9 cellular contexts compared by ENCODE assay signal in genomic region chr15:68372291-68372811, GRCh38. TPM values are rescaled to one million over a fixed set of nuclear protein-coding genes. Genes with fewer than 3 reads are reported as not detected.
A peak's percentile ranks its signal among the peaks of the same experiment; 100 is the strongest.
DNase-seq lines count a peak whose midpoint lies in the region; ATAC-seq, FAIRE-seq and TF ChIP-seq lines count a peak whose summit lies in the region.
"Had no signal": no experiment of that assay in that cellular context is flagged by ENCODE, and none has a peak within 500 bp of the region (broad histone marks: within the 10 kb centered on the region; RNA-seq: fewer than 3 reads in every experiment).

No MANE protein-coding gene starts in this region.

- H3K9ac ChIP-seq in mammary epithelial cell (ENCODE audit: insufficient read depth, low read length): no peak overlapping the region

- H3K4me3 ChIP-seq in AG10803 (ENCODE audit: low read length): no peak overlapping the region
- H3K4me3 ChIP-seq in mammary epithelial cell (replicated peaks in 1 of 3; ENCODE audit: insufficient read depth in 1 of 3, low read depth in 2 of 3, low read length in 3 of 3): no peak overlapping the region
- no peak overlapping the region for H3K4me3 ChIP-seq in right lobe of liver

- H3K27me3 ChIP-seq in mammary epithelial cell (ENCODE audit: insufficient read depth, low read length): no peaks in the 10 kb centered on the region
- H3K27me3 ChIP-seq in right lobe of liver: no peaks in the 10 kb centered on the region

- TF ChIP-seq CTCF in AG10803 (conservative IDR thresholded peaks at IDR 0.05; ENCODE audit: low read length) (peak; percentile 34), mammary epithelial cell (conservative IDR thresholded peaks at IDR 0.05 in 1 of 2, IDR thresholded peaks at IDR 0.05 in 1 of 2; ENCODE audit: extremely low read depth in 1 of 2, insufficient read depth in 1 of 2, low read depth in 1 of 2, low read length in 2 of 2) (peak; percentile 51 to 67), right lobe of liver (IDR thresholded peaks at IDR 0.05) (peak in 3 of 4 donors; percentile 25 to 40 (median 33))

- H3K9me3 Mint-ChIP-seq in activated CD4-positive, alpha-beta memory T cell treated with anti-CD3 and anti-CD28 coated beads for 36 hours: no peaks in the 10 kb centered on the region

- WGBS in mammary epithelial cell (ENCODE audit: low coverage, missing lambda C conversion rate): 69% methylated on average over 8 of the region's 12 CpGs
- 40% methylated on average over 1 of the region's 12 CpGs for WGBS in right lobe of liver (ENCODE audit: insufficient coverage, low coverage, low lambda C conversion rate, missing lambda C conversion rate)

- no peaks in the 10 kb centered on the region for H3K79me2 ChIP-seq in mammary epithelial cell (ENCODE audit: insufficient read depth, low read length)

- dilution Hi-C loops in mammary epithelial cell (cut with HindIII; ENCODE audit: low sequenced_read_pairs): no loop called here

- FAIRE-seq in HTR-8/SVneo (lab: Jason Lieb, UNC): peak; percentile 16

- H3K4me1 Mint-ChIP-seq in activated CD4-positive, alpha-beta memory T cell treated with anti-CD3 and anti-CD28 coated beads for 36 hours (ENCODE audit: low read depth): no peaks in the 10 kb centered on the region

- H3K36me3 Mint-ChIP-seq in activated CD4-positive, alpha-beta memory T cell treated with anti-CD3 and anti-CD28 coated beads for 36 hours: no peaks in the 10 kb centered on the region

- CTCF ChIA-PET in mammary epithelial cell (lab: Charles Lee; ENCODE audit: low non-redundant PET): no interaction called here
- CTCF ChIA-PET in activated CD4-positive, alpha-beta memory T cell treated with anti-CD3 and anti-CD28 coated beads for 36 hours (lab: Charles Lee): interaction anchor here (2.4 kb wide), 1 partner anchor 12 kb away, joined by 10 read pairs; no protein-coding TSS in a partner anchor

- no peak overlapping the region for H3K27ac ChIP-seq in mammary epithelial cell (ENCODE audit: insufficient read depth, low read depth, low read length)
- H3K27ac ChIP-seq in right lobe of liver: no peak overlapping the region

- H3K4me1 ChIP-seq in mammary epithelial cell (ENCODE audit: insufficient read depth, low read length) (no peaks in the 10 kb centered on the region), right lobe of liver (no peaks in the 10 kb centered on the region)

- H2AFZ ChIP-seq in mammary epithelial cell (ENCODE audit: low read depth, low read length): no peak overlapping the region

- in situ Hi-C loops in mammary epithelial cell (cut with MboI; ENCODE audit: low sequenced_read_pairs in 2 of 2): no loop called here

- no peak for TF ChIP-seq POLR2A in right lobe of liver (IDR thresholded peaks at IDR 0.05)

- no peaks in the 10 kb centered on the region for H3K9me3 ChIP-seq in mammary epithelial cell (replicated peaks; ENCODE audit: insufficient read depth, low read length)
- H3K9me3 ChIP-seq in right lobe of liver: no peaks in the 10 kb centered on the region

- DNase-seq in AG10803 (ENCODE audit: low read depth) (no peak), HTR-8/SVneo (ENCODE audit: insufficient read length, low spot score) (peak; percentile 50), mammary epithelial cell (peak; percentile 20), right lobe of liver (peak in 1 of 3 donors; percentile 45), NCI-H774 (lab: John Stamatoyannopoulos, UW) (no peak)
- no peak for DNase-seq in effector CD8-positive, alpha-beta T cell (lab: John Stamatoyannopoulos, UW)
- DNase-seq in activated CD4-positive, alpha-beta memory T cell treated with anti-CD3 and anti-CD28 coated beads for 36 hours: no peak
- no peak for DNase-seq in stimulated activated naive CD4-positive, alpha-beta T cell treated with Interleukin-2 at 50 U/mL for 16 hours (lab: John Stamatoyannopoulos, UW)
- DNase-seq: KG1 had no signal

- no peak overlapping the region for H3K4me2 ChIP-seq in mammary epithelial cell (ENCODE audit: insufficient read depth, low read depth, low read length)

- no peaks in the 10 kb centered on the region for H3K36me3 ChIP-seq in mammary epithelial cell (ENCODE audit: insufficient read depth, low read length)
- no peaks in the 10 kb centered on the region for H3K36me3 ChIP-seq in right lobe of liver

- peaks cover 6% of the 10 kb centered on the region for H3K27me3 Mint-ChIP-seq in activated CD4-positive, alpha-beta memory T cell treated with anti-CD3 and anti-CD28 coated beads for 36 hours

- no peak overlapping the region for H3K27ac Mint-ChIP-seq in activated CD4-positive, alpha-beta memory T cell treated with anti-CD3 and anti-CD28 coated beads for 36 hours

- intact Hi-C loops in mammary epithelial cell (cut with micrococcal nuclease) (loop anchor here (1.0 kb wide), 2 partner anchors 66 to 119 kb away; no protein-coding TSS in a partner anchor), right lobe of liver (cut with DNase I) (no loop called here)
- intact Hi-C loops in activated CD4-positive, alpha-beta memory T cell treated with anti-CD3 and anti-CD28 coated beads for 36 hours (cut with micrococcal nuclease): no loop called here

- BruUV-seq in mammary epithelial cell (replicated peaks; lab: Mats Ljungman, UMichigan): no TSS peak

- no peaks in the 10 kb centered on the region for H4K20me1 ChIP-seq in mammary epithelial cell (ENCODE audit: insufficient read depth, low read length)

- ATAC-seq in right lobe of liver: peak; percentile 60 to 82 (median 65)

- POLR2A ChIA-PET in activated CD4-positive, alpha-beta memory T cell treated with anti-CD3 and anti-CD28 coated beads for 36 hours (lab: Charles Lee): no interaction called here

- H3K4me3 Mint-ChIP-seq in activated CD4-positive, alpha-beta memory T cell treated with anti-CD3 and anti-CD28 coated beads for 36 hours: no peak overlapping the region

RNA-seq across cellular contexts. Expression of gene ITGA11, which starts 59.6 kb away (rescaled TPM):
- total RNA-seq in mammary epithelial cell (under 1 TPM; 0.05 to 0.67 TPM), right lobe of liver (1 to 10 TPM in 1 of 6 experiments, under 1 TPM in 5; 0.51 to 1.4 (median 0.73) TPM)
- 0.01 TPM for polyA plus RNA-seq in mammary epithelial cell
- not detected for polyA minus RNA-seq in mammary epithelial cell
- under 1 TPM; 0.56 to 0.59 TPM for total RNA-seq in activated CD4-positive, alpha-beta memory T cell treated with anti-CD3 and anti-CD28 coated beads for 36 hours

Comparison
In these comparisons a context has a peak if more than half of its experiments do, and no peak if none do; other contexts are left out.
1. DNase-seq: peak in HTR-8/SVneo (single experiment) and mammary epithelial cell (single experiment); none in AG10803 (single experiment), NCI-H774 (single experiment), effector CD8-positive, alpha-beta T cell (single experiment), activated CD4-positive, alpha-beta memory T cell treated with anti-CD3 and anti-CD28 coated beads for 36 hours (single experiment) and stimulated activated naive CD4-positive, alpha-beta T cell treated with Interleukin-2 at 50 U/mL for 16 hours (single experiment).
2. Peak in every context shown above with its lines, with median percentiles within 50 percentile points of each other: CTCF ChIP-seq.